Comparison of ENCODE assay signal across 18 cellular contexts in genomic region chr10:58104419-58104818, GRCh38.
"Had no signal": no experiment of that assay in that cellular context is flagged by ENCODE, and none has a peak within 500 bp of the region (broad histone marks: within the 10 kb centered on the region; RNA-seq: fewer than 3 reads in every experiment).

No MANE protein-coding gene starts in this region.

- H3K4me3 Mint-ChIP-seq: activated naive CD4-positive, alpha-beta T cell treated with anti-CD3 and anti-CD28 coated beads, Interleukin-2, amount 10 ng/mL, durations not matched to agents 7 days and 5 days; brain; central memory CD8-positive, alpha-beta T cell; neural crest cell; stimulated activated memory B cell treated with anti-CD40 and anti-IgM and Interleukin-4, amounts not matched to agents 10 μg/mL and 1 μg/mL and 100 μg/mL, for 72 hours; T-helper 2 cell treated with Interferon-gamma antibody and Interleukin-4, amounts not matched to agents 5 μg/mL and 100 μg/mL, for 36 hours had no signal

- H3K27me3 Mint-ChIP-seq: activated naive CD4-positive, alpha-beta T cell treated with anti-CD3 and anti-CD28 coated beads, Interleukin-2, amount 10 ng/mL, durations not matched to agents 7 days and 5 days had no signal

- H3K36me3 Mint-ChIP-seq: activated naive CD4-positive, alpha-beta T cell treated with anti-CD3 and anti-CD28 coated beads, Interleukin-2, amount 10 ng/mL, durations not matched to agents 7 days and 5 days; brain; stimulated activated memory B cell treated with anti-CD40 and anti-IgM and Interleukin-4, amounts not matched to agents 10 μg/mL and 1 μg/mL and 100 μg/mL, for 72 hours had no signal

- H3K27ac Mint-ChIP-seq: activated naive CD4-positive, alpha-beta T cell treated with anti-CD3 and anti-CD28 coated beads, Interleukin-2, amount 10 ng/mL, durations not matched to agents 7 days and 5 days; stimulated activated memory B cell treated with anti-CD40 and anti-IgM and Interleukin-4, amounts not matched to agents 10 μg/mL and 1 μg/mL and 100 μg/mL, for 72 hours; T-helper 2 cell treated with Interferon-gamma antibody and Interleukin-4, amounts not matched to agents 5 μg/mL and 100 μg/mL, for 36 hours had no signal

- H3K9me3 ChIP-seq: adrenal gland, gastrocnemius medialis, heart left ventricle, pancreas, transverse colon, vagina had no signal

- ATAC-seq: activated CD4-positive, CD25-positive, alpha-beta regulatory T cell treated with anti-CD3 and anti-CD28 coated beads, Interleukin-2, amount 50 U/mL, for 24 hours; gastrocnemius medialis; heart left ventricle; pancreas; stimulated activated memory B cell treated with anti-CD40 and anti-IgM and Interleukin-4, amounts not matched to agents 10 μg/mL and 1 μg/mL and 100 μg/mL, for 72 hours had no signal

- H3K27me3 ChIP-seq: adrenal gland, gastrocnemius medialis, heart left ventricle, pancreas, transverse colon, vagina had no signal

- H3K4me3 ChIP-seq: adrenal gland, coronary artery, gastrocnemius medialis, heart left ventricle, lung, pancreas, transverse colon, vagina had no signal

- H3K4me1 Mint-ChIP-seq: activated naive CD4-positive, alpha-beta T cell treated with anti-CD3 and anti-CD28 coated beads, Interleukin-2, amount 10 ng/mL, durations not matched to agents 7 days and 5 days; central memory CD8-positive, alpha-beta T cell; neural crest cell; stimulated activated memory B cell treated with anti-CD40 and anti-IgM and Interleukin-4, amounts not matched to agents 10 μg/mL and 1 μg/mL and 100 μg/mL, for 72 hours had no signal

- H3K9me3 Mint-ChIP-seq: activated naive CD4-positive, alpha-beta T cell treated with anti-CD3 and anti-CD28 coated beads, Interleukin-2, amount 10 ng/mL, durations not matched to agents 7 days and 5 days; central memory CD8-positive, alpha-beta T cell; T-helper 2 cell treated with Interferon-gamma antibody and Interleukin-4, amounts not matched to agents 5 μg/mL and 100 μg/mL, for 36 hours had no signal

- DNase-seq: activated naive CD4-positive, alpha-beta T cell treated with anti-CD3 and anti-CD28 coated beads, Interleukin-2, amount 10 ng/mL, durations not matched to agents 7 days and 5 days; adrenal gland; effector CD4-positive, alpha-beta T cell; gastrocnemius medialis; heart left ventricle; midbrain; pancreas; stimulated activated CD4-positive, alpha-beta T cell treated with anti-CD3 and anti-CD28 coated beads, Interleukin-2, amount 100 ng/mL, for 48 hours; transverse colon had no signal

- H3K36me3 ChIP-seq: adrenal gland, gastrocnemius medialis, heart left ventricle, pancreas, transverse colon, vagina had no signal
